8 cellular contexts compared by ENCODE assay signal in the genomic region with DNA sequence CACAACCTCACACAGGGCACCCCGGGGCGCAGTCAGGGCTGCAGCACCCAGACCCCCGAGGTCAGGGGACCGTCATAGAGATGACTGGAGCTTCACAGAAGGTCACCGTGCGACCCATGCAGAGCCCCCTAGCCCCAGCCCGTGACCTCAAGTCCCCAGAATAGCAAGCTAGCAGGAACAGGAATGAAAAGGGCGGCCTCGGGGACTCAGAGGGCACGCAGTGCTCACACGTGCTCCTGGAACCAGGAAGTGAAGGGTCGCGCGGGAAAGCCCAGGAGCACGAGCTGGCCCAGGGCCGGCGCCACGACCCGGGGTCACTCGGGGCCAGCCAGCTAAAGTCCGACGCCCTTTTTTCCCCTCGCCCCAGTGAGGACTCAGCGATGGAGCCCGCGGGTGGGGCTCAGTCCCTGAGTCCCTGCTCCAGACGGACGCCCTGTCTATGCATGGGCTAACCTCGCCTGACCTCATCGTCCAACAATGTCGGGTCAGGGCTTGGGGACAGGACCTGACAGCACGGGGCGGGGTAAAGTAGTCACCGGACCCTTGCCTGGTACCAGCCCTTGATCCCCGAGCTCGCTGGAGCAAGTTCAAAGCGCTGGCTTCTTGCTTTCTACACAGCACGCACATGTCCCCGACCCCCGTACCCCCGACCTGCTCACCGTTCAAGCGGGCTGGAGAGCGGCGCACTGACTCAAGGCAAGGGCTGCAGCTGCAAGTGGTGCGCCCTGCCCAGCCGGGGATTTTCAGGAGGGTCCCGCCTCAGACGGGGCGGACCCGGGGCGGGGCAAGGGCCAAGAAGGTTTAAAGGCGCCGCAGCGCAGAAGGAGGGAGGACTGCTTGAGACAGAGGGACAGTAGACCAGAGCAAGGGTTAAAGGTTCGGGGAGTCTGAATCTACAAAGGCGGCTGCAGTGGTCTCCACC. TPM values are rescaled to one million over a fixed set of nuclear protein-coding genes. Genes with fewer than 3 reads are reported as not detected.
DNase-seq lines count a peak whose midpoint lies in the region; ATAC-seq and TF ChIP-seq lines count a peak whose summit lies in the region.

A gene (minus strand): TSS at position 717 of the 922 bp plus-strand sequence. CDS start 4,998 bp downstream, outside the sequence.

- H3K27ac Mint-ChIP-seq in type B pancreatic cell, result peak within 1 kb of the TSS; percentile 96

- peak; percentile 94 for DNase-seq in EH (ENCODE audit: low read depth)
- peak; percentile 69 for DNase-seq in KG1 (lab: John Stamatoyannopoulos, UW)
- DNase-seq in SW 1271 (lab: John Stamatoyannopoulos, UW), result peak; percentile 76 to 79
- peak; percentile 83 for DNase-seq in activated naive CD8-positive, alpha-beta T cell treated with anti-CD3 and anti-CD28 coated beads, Interleukin-2, amount 50 U/mL, for 16 hours (ENCODE audit: low read depth, low spot score)
- peak; percentile 96 for DNase-seq in Right ventricle myocardium superior
- DNase-seq in posterior cingulate gyrus, result peak in 9 of 10 donors; percentile 40 to 94 (median 63)
- peak; percentile 87 for DNase-seq in type B pancreatic cell (ENCODE audit: extremely low spot score, unreplicated experiment)

- intact Hi-C loops in Right ventricle myocardium superior (cut with DNase I), result loop anchor here (10.0 kb wide), 1 partner anchor 70 kb away; no protein-coding TSS in a partner anchor
- intact Hi-C loops in posterior cingulate gyrus (cut with DNase I), result no loop called here

- no peak for TF ChIP-seq CTCF in type B pancreatic cell (conservative IDR thresholded peaks at IDR 0.05)

- ATAC-seq in GM21737 (IDR thresholded peaks at IDR 0.05; ENCODE audit: unreplicated experiment), result peak; percentile 52
- ATAC-seq in Right ventricle myocardium superior (ENCODE audit: poor library complexity), result peak; percentile 84

- H3K27me3 Mint-ChIP-seq in type B pancreatic cell, result no peaks in the 10 kb centered on the region

- H3K4me1 Mint-ChIP-seq in type B pancreatic cell (ENCODE audit: unreplicated experiment), result peaks cover 33% of the 10 kb centered on the region

- H3K36me3 Mint-ChIP-seq in type B pancreatic cell, result peaks cover 5% of the 10 kb centered on the region

- no peaks in the 10 kb centered on the region for H3K9me3 Mint-ChIP-seq in type B pancreatic cell

- H3K4me3 Mint-ChIP-seq in type B pancreatic cell, result peak within 1 kb of the TSS; percentile 94

RNA-seq across cellular contexts. Expression of the gene that starts here (rescaled TPM):
- total RNA-seq in Right ventricle myocardium superior (116 TPM), type B pancreatic cell (ENCODE audit: low replicate concordance) (138 and 208 TPM in 2 replicates)

Comparison
In these comparisons a context has a peak if more than half of its experiments do, and no peak if none do; other contexts are left out.
1. Peak in every context shown above with its lines: DNase-seq and ATAC-seq.